8 cellular contexts compared by ENCODE assay signal in the genomic region with DNA sequence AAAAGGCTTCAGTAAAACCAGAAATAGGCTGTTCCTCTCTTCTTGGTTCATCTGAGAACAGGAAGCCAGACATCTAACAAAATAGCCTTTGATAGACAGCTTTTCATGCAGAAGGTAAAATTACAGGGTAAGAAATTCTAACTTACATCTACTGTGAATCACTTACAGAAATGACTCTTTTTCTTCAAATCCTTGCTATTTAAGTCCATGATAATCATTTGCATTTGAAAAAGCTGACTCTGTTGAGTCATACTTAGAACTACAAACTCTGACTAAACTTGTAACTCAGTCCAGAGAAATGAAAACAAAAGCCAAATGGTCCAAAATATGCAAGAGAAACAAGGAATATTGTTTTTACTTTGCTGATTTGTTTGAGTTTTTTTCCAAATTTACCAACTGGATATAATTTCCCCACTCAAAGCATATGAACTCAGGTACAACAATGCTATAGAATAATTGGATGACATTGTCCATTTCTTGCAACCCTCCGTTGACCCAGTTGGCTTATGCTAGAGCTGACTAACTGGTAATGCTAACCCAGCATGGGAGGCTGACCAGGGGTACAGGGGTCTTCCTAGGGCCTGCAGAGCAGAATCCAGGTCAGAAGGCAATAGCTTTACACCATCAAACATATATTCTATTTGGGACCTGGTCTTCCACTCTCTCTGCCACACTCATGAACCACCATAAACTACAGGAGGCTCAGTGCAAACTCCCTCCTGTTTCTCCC. TPM values are rescaled to one million over a fixed set of nuclear protein-coding genes. Genes with fewer than 3 reads are reported as not detected.
DNase-seq lines count a peak whose midpoint lies in the region; ATAC-seq and TF ChIP-seq lines count a peak whose summit lies in the region.

No MANE protein-coding gene starts in this region.

- no peaks in the 10 kb centered on the region for H3K27me3 ChIP-seq in IMR-90 (ENCODE audit: control insufficient read depth, insufficient read depth, low read length)
- no peaks in the 10 kb centered on the region for H3K27me3 ChIP-seq in GM23338 (ENCODE audit: insufficient read depth)
- H3K27me3 ChIP-seq in Peyer's patch: no peaks in the 10 kb centered on the region

- H3K27ac ChIP-seq in IMR-90 (ENCODE audit: insufficient read depth, low read length): peak overlapping the region; percentile 80
- H3K27ac ChIP-seq in GM23338 (ENCODE audit: low read depth): no peak overlapping the region
- no peak overlapping the region for H3K27ac ChIP-seq in Peyer's patch

- peak overlapping the region; percentile 72 for H3K18ac ChIP-seq in IMR-90 (ENCODE audit: low read depth, low read length)

- TF ChIP-seq CTCF in GM13977 (IDR thresholded peaks at IDR 0.05; ENCODE audit: extremely low read depth, insufficient read depth, missing control alignments) (no peak), IMR-90 (conservative IDR thresholded peaks at IDR 0.05; ENCODE audit: low read depth, low read length) (no peak), GM23338 (conservative IDR thresholded peaks at IDR 0.05; ENCODE audit: low read depth in 2 of 2) (no peak), Peyer's patch (IDR thresholded peaks at IDR 0.05) (no peak)

- no peaks in the 10 kb centered on the region; the same call in 1 of the 2 replicates for H3F3A ChIP-seq in GM23338 (replicated peaks; ENCODE audit: low read depth)

- H4K20me1 ChIP-seq in IMR-90 (ENCODE audit: insufficient read depth, low read length) (no peaks in the 10 kb centered on the region), GM23338 (replicated peaks; ENCODE audit: insufficient read depth) (no peaks in the 10 kb centered on the region)

- H3K4me3 Mint-ChIP-seq in GM23338: no peak overlapping the region

- dilution Hi-C loops in IMR-90 (cut with HindIII; ENCODE audit: low sequenced_read_pairs, unreplicated experiment): no loop called here

- H3K9me3 ChIP-seq in IMR-90 (ENCODE audit: control insufficient read depth, insufficient read depth, low read length): no peaks in the 10 kb centered on the region
- no peaks in the 10 kb centered on the region for H3K9me3 ChIP-seq in Peyer's patch

- no peak overlapping the region for H4K91ac ChIP-seq in IMR-90 (ENCODE audit: insufficient read depth, low read depth, low read length)

- peak overlapping the region; percentile 91 for H2BK120ac ChIP-seq in IMR-90 (ENCODE audit: low read depth, low read length)

- no peaks in the 10 kb centered on the region for H3K9me2 ChIP-seq in GM23338 (ENCODE audit: insufficient read depth)

- H2AK9ac ChIP-seq in IMR-90 (replicated peaks; ENCODE audit: low read depth, low read length, poor library complexity): no peak overlapping the region

- no peaks in the 10 kb centered on the region for H3K79me2 ChIP-seq in GM23338 (replicated peaks; ENCODE audit: insufficient read depth)

- no CpG with 5 or more reads among the region's 1 CpG for WGBS in IMR-90 (ENCODE audit: extremely low coverage in 2 of 2, insufficient read length in 1 of 2), 2 experiments

- in situ Hi-C loops in GM13977 (cut with MboI; ENCODE audit: low pct_unique_long_range_greater_than_20kb, low sequenced_read_pairs, unreplicated experiment) (no loop called here), IMR-90 (cut with MboI; ENCODE audit: low sequenced_read_pairs) (no loop called here)

- H3K4me1 Mint-ChIP-seq in GM23338: peaks cover 2% of the 10 kb centered on the region; the same call in 1 of the 3 replicates

- 0 out of 2 replicates have a peak overlapping the region, but pooled peaks have one; percentile 2 for H3K14ac ChIP-seq in IMR-90 (replicated peaks; ENCODE audit: low read depth, low read length)

- H3K36me3 ChIP-seq in IMR-90 (ENCODE audit: control insufficient read depth, insufficient read depth, low read length): no peaks in the 10 kb centered on the region
- H3K36me3 ChIP-seq in GM23338 (ENCODE audit: insufficient read depth): no peaks in the 10 kb centered on the region
- peaks cover 0 to 15% (median 0%) of the 10 kb centered on the region in 3 donors for H3K36me3 ChIP-seq in Peyer's patch

- peak overlapping the region; percentile 77; the same call in 1 of the 3 replicates for H2BK15ac ChIP-seq in IMR-90 (ENCODE audit: low read depth, low read length)

- peak overlapping the region; percentile 95 for H2BK20ac ChIP-seq in IMR-90 (ENCODE audit: low read depth, low read length)

- H3K36me3 Mint-ChIP-seq in GM23338 (ENCODE audit: low read depth): peaks cover 13% of the 10 kb centered on the region

- H3K9me1 ChIP-seq in IMR-90 (ENCODE audit: insufficient read depth, low read length): peaks cover 10% of the 10 kb centered on the region; the same call in 1 of the 2 replicates

- H4K8ac ChIP-seq in IMR-90 (ENCODE audit: low read depth in 2 of 2, low read length in 2 of 2): peak overlapping the region in 1 of 2 experiments; percentile 86; a peak in 2 of 4 replicates

- H3K4ac ChIP-seq in IMR-90 (ENCODE audit: low read depth, low read length): peak overlapping the region; percentile 78

- CTCF ChIA-PET in IMR-90 (lab: Yijun Ruan, JAX): interaction anchor here (0.7 to 1.0 kb wide), 2 partner anchors 78 to 97 kb away, joined by 3 read pairs; no protein-coding TSS in a partner anchor

- H3K56ac ChIP-seq in IMR-90 (ENCODE audit: extremely low read depth, insufficient read depth, low read length): peak overlapping the region; percentile 63; the same call in 1 of the 2 replicates

- H3K79me1 ChIP-seq in IMR-90 (ENCODE audit: low read depth in 1 of 2, low read length in 2 of 2): 0 out of 4 replicates have a peak, but pooled peaks cover 0 to 4% of the 10 kb centered on the region in 2 experiments

- no peak overlapping the region for H3K4me3 ChIP-seq in IMR-90 (ENCODE audit: insufficient read depth, low read depth, low read length)
- no peak overlapping the region for H3K4me3 ChIP-seq in GM23338
- no peak overlapping the region for H3K4me3 ChIP-seq in Peyer's patch

- H4K5ac ChIP-seq in IMR-90 (ENCODE audit: low read depth, low read length): peak overlapping the region; percentile 16; the same call in 1 of the 2 replicates

- H2AK5ac ChIP-seq in IMR-90 (ENCODE audit: low read depth, low read length): no peak overlapping the region

- H3K4me2 ChIP-seq in IMR-90 (ENCODE audit: low read depth, low read length) (peak overlapping the region; percentile 87), GM23338 (no peak overlapping the region)

- intact Hi-C loops in IMR-90 (cut with micrococcal nuclease): loop anchor here (2.0 to 10.0 kb wide), 2 partner anchors 77 to 633 kb away; partner anchors contain the start of gene XRCC5

- H3K9ac ChIP-seq in IMR-90 (ENCODE audit: low read depth, low read length): no peak overlapping the region

- peak; percentile 81 for ATAC-seq in GM21717 (IDR thresholded peaks at IDR 0.05; ENCODE audit: unreplicated experiment)
- peak; percentile 79 for ATAC-seq in IMR-90 (ENCODE audit: low read depth)
- no peak for ATAC-seq in GM23338

- DNase-seq in GM13977 (ENCODE audit: low spot score) (peak; percentile 62), IMR-90 (peak; percentile 94), hepatic stellate cell (ENCODE audit: low spot score) (peak; percentile 50), GM23338 (ENCODE audit: low spot score) (no peak), dermis blood vessel endothelial cell (no peak), Peyer's patch (no peak), NCI-H446 (lab: John Stamatoyannopoulos, UW) (no peak)

- no peak overlapping the region; the same call in 1 of the 2 replicates for H3K23ac ChIP-seq in IMR-90 (ENCODE audit: low read depth, low read length)

- BruUV-seq in IMR-90 (replicated peaks; lab: Mats Ljungman, UMichigan): no TSS peak

- H3K4me1 ChIP-seq in IMR-90 (ENCODE audit: control insufficient read depth, insufficient read depth, low read length): peaks cover 11% of the 10 kb centered on the region
- no peaks in the 10 kb centered on the region for H3K4me1 ChIP-seq in GM23338 (ENCODE audit: insufficient read depth)
- H3K4me1 ChIP-seq in Peyer's patch: no peaks in the 10 kb centered on the region

- POLR2A ChIA-PET in IMR-90 (lab: Charles Lee; ENCODE audit: unreplicated experiment): no interaction called here

- peak overlapping the region; percentile 90 for H2BK5ac ChIP-seq in IMR-90 (ENCODE audit: low read depth, low read length, poor library complexity, severe bottlenecking)

- H3K27ac Mint-ChIP-seq in GM23338: no peak overlapping the region

- TF ChIP-seq POLR2A in IMR-90 (IDR thresholded peaks at IDR 0.05; ENCODE audit: low read depth, low read length): no peak
- no peak for TF ChIP-seq POLR2A in Peyer's patch (IDR thresholded peaks at IDR 0.05)

- H3K9me3 Mint-ChIP-seq in GM23338: no peaks in the 10 kb centered on the region

- H3K27me3 Mint-ChIP-seq in GM23338 (ENCODE audit: insufficient read depth, low read depth, poor library complexity): peaks cover 6% of the 10 kb centered on the region

- H2AFZ ChIP-seq in IMR-90 (replicated peaks; ENCODE audit: low read length, poor library complexity) (no peak overlapping the region), GM23338 (no peak overlapping the region)

- no peak for TF ChIP-seq RAD21 in IMR-90 (IDR thresholded peaks at IDR 0.05; ENCODE audit: low read length)

TF ChIP-seq in GM23338, 12 proteins besides CTCF, POLR2A, EP300 and RAD21 (continues in another document):
- TF ChIP-seq JUNB (IDR thresholded peaks at IDR 0.05; ENCODE audit: unreplicated experiment): no peak

RNA-seq across cellular contexts. Expression of gene MREG, which starts 18.8 kb away (rescaled TPM):
- total RNA-seq in IMR-90 (2012; rRNA removed): 1.7 and 1.8 TPM in 2 replicates
- polyA plus RNA-seq in IMR-90 (2012; rRNA removed): 1.0 and 1.1 TPM in 2 replicates
- polyA plus RNA-seq in IMR-90 (2012; cell fraction: cytosol; rRNA removed): 0.34 and 0.43 TPM in 2 replicates
- polyA plus RNA-seq in IMR-90 (2012; cell fraction: nucleus; rRNA removed; ENCODE audit: low replicate concordance): 0.20 and 1.4 TPM in 2 replicates
- 25.3 and 25.8 TPM in 2 replicates for total RNA-seq in GM23338 (2014; rRNA removed; shearing (Covaris generic))
- 19.4 and 21.6 TPM in 2 replicates for polyA plus RNA-seq in GM23338 (2016; fragmentation: Nextera tagmentation; extraction: Ambion mirVana)
- total RNA-seq in dermis blood vessel endothelial cell: 2.0 and 3.9 TPM in 2 replicates
- total RNA-seq in Peyer's patch: 10 to 100 TPM in 1 of 4 donors, 1 to 10 TPM in 3; 6.2 to 10.7 (median 7.2) TPM

RNA-seq across cellular contexts. Expression of gene PECR, which starts 49.5 kb away (rescaled TPM):
- 13.3 and 17.7 TPM in 2 replicates for total RNA-seq in IMR-90 (2012; rRNA removed)
- polyA plus RNA-seq in IMR-90 (2012; rRNA removed): 11.4 and 12.8 TPM in 2 replicates
- 2.6 and 5.5 TPM in 2 replicates for polyA plus RNA-seq in IMR-90 (2012; cell fraction: cytosol; rRNA removed)
- polyA plus RNA-seq in IMR-90 (2012; cell fraction: nucleus; rRNA removed; ENCODE audit: low replicate concordance): 2.3 and 5.3 TPM in 2 replicates
- total RNA-seq in GM23338 (2014; rRNA removed; shearing (Covaris generic)): 15.5 and 18.7 TPM in 2 replicates
- 12.1 and 12.7 TPM in 2 replicates for polyA plus RNA-seq in GM23338 (2016; fragmentation: Nextera tagmentation; extraction: Ambion mirVana)
- 10.2 and 18.9 TPM in 2 replicates for total RNA-seq in dermis blood vessel endothelial cell
- 10 to 100 TPM; 44.6 to 85.6 (median 54.3) TPM for total RNA-seq in Peyer's patch

RNA-seq across cellular contexts. Expression of gene TMEM169, which starts 49.6 kb away (rescaled TPM):
- total RNA-seq in IMR-90 (2012; rRNA removed) (0.54 and 0.83 TPM in 2 replicates), dermis blood vessel endothelial cell (0.37 and 0.85 TPM in 2 replicates), Peyer's patch (1 to 10 TPM in 1 of 4 donors, not detected in 3; 1.6 TPM)
- polyA plus RNA-seq in IMR-90 (2012; rRNA removed) (0.15 and 0.17 TPM in 2 replicates), GM23338 (2016; fragmentation: Nextera tagmentation; extraction: Ambion mirVana) (1.4 and 1.7 TPM in 2 replicates)
- 0.05 and 0.13 TPM in 2 replicates for polyA plus RNA-seq in IMR-90 (2012; cell fraction: cytosol; rRNA removed)
- polyA plus RNA-seq in IMR-90 (2012; cell fraction: nucleus; rRNA removed; ENCODE audit: low replicate concordance): 0.18 and 0.20 TPM in 2 replicates
- total RNA-seq in GM23338 (2014; rRNA removed; shearing (Covaris generic)): 3.9 and 8.0 TPM in 2 replicates

Comparison
In these comparisons a context has a peak if more than half of its experiments do, and no peak if none do; other contexts are left out.
1. DNase-seq: peak in GM13977 (single experiment), IMR-90 (single experiment) and hepatic stellate cell (single experiment); none in GM23338 (single experiment), dermis blood vessel endothelial cell (single experiment), Peyer's patch (0 of 3) and NCI-H446 (0 of 2).